Comparison of ENCODE assay signal across 10 cellular contexts in genomic region chr22:35308480-35308945, GRCh38. TPM values are rescaled to one million over a fixed set of nuclear protein-coding genes. Genes with fewer than 3 reads are reported as not detected.
DNase-seq lines count a peak whose midpoint lies in the region; ATAC-seq lines count a peak whose summit lies in the region.
"Had no signal": no experiment of that assay in that cellular context is flagged by ENCODE, and none has a peak within 500 bp of the region (broad histone marks: within the 10 kb centered on the region; RNA-seq: fewer than 3 reads in every experiment).

No MANE protein-coding gene starts in this region.

- H3K36me3 ChIP-seq in esophagus (ENCODE audit: control insufficient read depth in 2 of 2, insufficient read depth in 2 of 2, low read length in 1 of 2): peaks cover 0 to 8% of the 10 kb centered on the region in 2 donors

- DNase-seq in amygdala (lab: John Stamatoyannopoulos, UW): no peak
- DNase-seq in activated CD4-positive, alpha-beta T cell treated with anti-CD3 and anti-CD28 coated beads, Interleukin-2, amount 50 U/mL, for 4 hours: no peak
- no peak for DNase-seq in OCI-M1 (lab: John Stamatoyannopoulos, UW)
- no peak for DNase-seq in NCI-H1105 treated with DMSO at 0.1 percent for 48 hours (lab: John Stamatoyannopoulos, UW)
- DNase-seq: NCI-H1436 had no signal

- peaks cover 14 to 24% of the 10 kb centered on the region in 2 donors for H3K4me1 ChIP-seq in esophagus (ENCODE audit: control insufficient read depth in 2 of 2, insufficient read depth in 2 of 2, low read length in 1 of 2)

- no peaks in the 10 kb centered on the region for H3K9me3 ChIP-seq in esophagus (ENCODE audit: control insufficient read depth in 2 of 2, insufficient read depth in 1 of 2, low read depth in 1 of 2, low read length in 1 of 2)
- H3K9me3 ChIP-seq: left lung had no signal

- H3K27me3 ChIP-seq in esophagus (ENCODE audit: control insufficient read depth in 1 of 2, insufficient read depth in 2 of 2, low read length in 2 of 2): no peaks in the 10 kb centered on the region
- H3K27me3 ChIP-seq: left lung had no signal

- WGBS in esophagus, 2 donors: 78 to 81% methylated on average over 5 of the region's 5 CpGs

- peak overlapping the region; percentile 34 to 56 for H3K27ac ChIP-seq in esophagus (ENCODE audit: low read depth in 2 of 2, low read length in 1 of 2)

- ATAC-seq in GM18511 (IDR thresholded peaks at IDR 0.05; ENCODE audit: unreplicated experiment) (peak; percentile 57), GM21526 (IDR thresholded peaks at IDR 0.05; ENCODE audit: low FRiP score, unreplicated experiment) (peak; percentile 39), HG03442 (IDR thresholded peaks at IDR 0.05; ENCODE audit: unreplicated experiment) (peak; percentile 36)
- ATAC-seq: left lung had no signal

- H3K4me3 ChIP-seq in esophagus (ENCODE audit: low read depth in 1 of 2, low read length in 2 of 2): no peak overlapping the region
- H3K4me3 ChIP-seq: left lung had no signal

RNA-seq across cellular contexts. Expression of gene TOM1, which starts 8.8 kb away (rescaled TPM):
- 10 to 100 TPM; 86.4 to 88.0 TPM for polyA plus RNA-seq in esophagus

RNA-seq across cellular contexts. Expression of gene HMGXB4, which starts 51.2 kb away (rescaled TPM):
- 1 to 10 TPM; 6.8 to 7.1 TPM for polyA plus RNA-seq in esophagus
